ENCODE assay signal across 17 cellular contexts in genomic region chr2:20759487-20759886, GRCh38.
"Had no signal": no experiment of that assay in that cellular context is flagged by ENCODE, and none has a peak within 500 bp of the region (broad histone marks: within the 10 kb centered on the region; RNA-seq: fewer than 3 reads in every experiment).

No MANE protein-coding gene starts in this region.

- DNase-seq: cortex of kidney; dorsolateral prefrontal cortex; effector memory CD4-positive, alpha-beta T cell; heart right ventricle; immature natural killer cell; left ventricle myocardium inferior; lower lobe of right lung; mesenchymal stem cell; midbrain; nucleus accumbens; ovary; right cardiac atrium; stimulated activated CD4-positive, alpha-beta T cell treated with anti-CD3 and anti-CD28 coated beads, Interleukin-2, amount 100 ng/mL, for 48 hours had no signal

- H3K4me1 Mint-ChIP-seq: neural progenitor cell had no signal

- H3K9me3 Mint-ChIP-seq: immature natural killer cell; natural killer cell treated with Interleukin-12 subunit alpha and Interleukin-12 subunit beta and Interleukin-15 and Interleukin-18, amount 100 ng/mL, for 72 hours; neural progenitor cell; type B pancreatic cell had no signal

- ATAC-seq: esophagus mucosa; heart right ventricle; lower lobe of right lung; natural killer cell treated with Interleukin-12 subunit alpha and Interleukin-12 subunit beta and Interleukin-15 and Interleukin-18, amount 100 ng/mL, for 72 hours; right cardiac atrium had no signal

- H3K4me3 Mint-ChIP-seq: immature natural killer cell; natural killer cell treated with Interleukin-12 subunit alpha and Interleukin-12 subunit beta and Interleukin-15 and Interleukin-18, amount 100 ng/mL, for 72 hours; neural progenitor cell; type B pancreatic cell had no signal

- H3K27me3 Mint-ChIP-seq: natural killer cell treated with Interleukin-12 subunit alpha and Interleukin-12 subunit beta and Interleukin-15 and Interleukin-18, amount 100 ng/mL, for 72 hours; type B pancreatic cell had no signal

- H3K36me3 Mint-ChIP-seq: natural killer cell treated with Interleukin-12 subunit alpha and Interleukin-12 subunit beta and Interleukin-15 and Interleukin-18, amount 100 ng/mL, for 72 hours had no signal

- H3K27ac Mint-ChIP-seq: immature natural killer cell; natural killer cell treated with Interleukin-12 subunit alpha and Interleukin-12 subunit beta and Interleukin-15 and Interleukin-18, amount 100 ng/mL, for 72 hours; neural progenitor cell; type B pancreatic cell had no signal
